Comparison of ENCODE assay signal across 14 cellular contexts in the genomic region with DNA sequence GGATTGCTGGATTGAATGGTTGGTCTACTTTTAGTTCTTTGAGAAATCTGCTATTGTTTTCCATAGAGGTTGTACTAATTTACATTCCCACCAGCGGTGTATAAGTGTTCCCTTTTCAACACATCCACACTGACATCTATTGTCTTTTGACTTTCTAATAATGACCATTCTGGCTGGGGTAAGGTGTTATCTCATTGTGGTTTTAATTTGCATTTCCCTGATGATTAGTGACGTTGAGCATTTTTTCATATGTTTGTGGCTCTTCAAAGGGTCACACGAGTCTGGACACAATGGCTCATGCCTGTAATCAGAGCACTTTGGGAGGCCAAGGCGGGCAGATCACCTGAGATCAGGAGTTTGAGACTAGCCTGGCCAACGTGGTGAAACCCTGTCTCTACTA. TPM values are rescaled to one million over a fixed set of nuclear protein-coding genes. Genes with fewer than 3 reads are reported as not detected.
"Had no signal": no experiment of that assay in that cellular context is flagged by ENCODE, and none has a peak within 500 bp of the region (broad histone marks: within the 10 kb centered on the region; RNA-seq: fewer than 3 reads in every experiment).

No MANE protein-coding gene starts in this region.

RNA-seq across cellular contexts. Expression of a gene that starts 18.1 kb away (rescaled TPM):
- total RNA-seq: stomach, subcutaneous adipose tissue, suprapubic skin, temporal lobe, thoracic aorta, tibial nerve, upper lobe of left lung, upper lobe of right lung, ureter, urinary bladder, uterus, vagina had no signal
- polyA plus RNA-seq: stomach had no signal

RNA-seq across cellular contexts. Expression of a gene that starts 41.4 kb away (rescaled TPM):
- total RNA-seq: stomach, subcutaneous adipose tissue, temporal lobe, thoracic aorta, thyroid gland, tibial nerve, transverse colon, upper lobe of left lung, upper lobe of right lung, ureter, urinary bladder, vagina had no signal
- polyA plus RNA-seq: stomach, urinary bladder had no signal
